16 cellular contexts compared by ENCODE assay signal in genomic region chr15:79644091-79644490, GRCh38.
DNase-seq lines count a peak whose midpoint lies in the region; ATAC-seq and TF ChIP-seq lines count a peak whose summit lies in the region.
"Had no signal": no experiment of that assay in that cellular context is flagged by ENCODE, and none has a peak within 500 bp of the region (broad histone marks: within the 10 kb centered on the region; RNA-seq: fewer than 3 reads in every experiment).

No MANE protein-coding gene starts in this region.

- ATAC-seq in GM21447 (IDR thresholded peaks at IDR 0.05; ENCODE audit: unreplicated experiment): no peak
- no peak for ATAC-seq in natural killer cell treated with Interleukin-12 subunit alpha and Interleukin-12 subunit beta and Interleukin-15 and Interleukin-18, amount 100 ng/mL, for 72 hours
- ATAC-seq: gastroesophageal sphincter, GM12878 had no signal

- H3K27ac ChIP-seq in RWPE1 (no peak overlapping the region), sigmoid colon (no peak overlapping the region), thyroid gland (no peak overlapping the region)
- H3K27ac ChIP-seq: gastroesophageal sphincter had no signal

- TF ChIP-seq POLR2A in sigmoid colon (IDR thresholded peaks at IDR 0.05): no peak
- no peak for TF ChIP-seq POLR2A in thyroid gland (IDR thresholded peaks at IDR 0.05)

- H3K27me3 ChIP-seq in sigmoid colon (no peaks in the 10 kb centered on the region), thyroid gland (no peaks in the 10 kb centered on the region)

- peak; percentile 34 for DNase-seq in stimulated activated CD4-positive, alpha-beta T cell treated with anti-CD3 and anti-CD28 coated beads, Interleukin-1b, Interleukin-23, amount 100 ng/mL, for 48 hours
- no peak for DNase-seq in stimulated activated CD4-positive, alpha-beta T cell treated with anti-CD3 and anti-CD28 coated beads, Interleukin-12 subunit alpha, Interleukin-12 subunit beta, amount 100 ng/mL, for 4 hours
- DNase-seq in RWPE1 (ENCODE audit: low spot score) (peak; percentile 42), epithelial cell of esophagus (ENCODE audit: low read depth) (peak; percentile 52), sigmoid colon (no peak), thyroid gland (no peak)
- no peak for DNase-seq in natural killer cell treated with Interleukin-12 subunit alpha and Interleukin-12 subunit beta and Interleukin-15 and Interleukin-18, amount 100 ng/mL, for 72 hours (ENCODE audit: low spot score)
- DNase-seq: activated CD4-positive, alpha-beta T cell treated with anti-CD3 and anti-CD28 coated beads for 4 hours; caudate nucleus; CD8-positive, alpha-beta memory T cell; midbrain; small intestine had no signal

- H3K4me1 ChIP-seq in sigmoid colon (no peaks in the 10 kb centered on the region), thyroid gland (no peaks in the 10 kb centered on the region)
- H3K4me1 ChIP-seq: gastroesophageal sphincter had no signal

- H3K4me3 ChIP-seq in epithelial cell of esophagus (ENCODE audit: low read length): no peak overlapping the region
- no peak overlapping the region for H3K4me3 ChIP-seq in sigmoid colon
- H3K4me3 ChIP-seq in thyroid gland (replicated peaks in 1 of 3): no peak overlapping the region
- H3K4me3 ChIP-seq: gastroesophageal sphincter, GM12878 had no signal

- H3K4me1 Mint-ChIP-seq in natural killer cell treated with Interleukin-12 subunit alpha and Interleukin-12 subunit beta and Interleukin-15 and Interleukin-18, amount 100 ng/mL, for 72 hours (ENCODE audit: low read depth in 2 of 2): no peaks in the 10 kb centered on the region
- H3K4me1 Mint-ChIP-seq: CD8-positive, alpha-beta memory T cell had no signal

- intact Hi-C loops in sigmoid colon (cut with DNase I): no loop called here
- intact Hi-C loops in thyroid gland (cut with DNase I): no loop called here

- no peak overlapping the region for H3K27ac Mint-ChIP-seq in natural killer cell treated with Interleukin-12 subunit alpha and Interleukin-12 subunit beta and Interleukin-15 and Interleukin-18, amount 100 ng/mL, for 72 hours
- H3K27ac Mint-ChIP-seq: CD8-positive, alpha-beta memory T cell; stimulated activated naive CD8-positive, alpha-beta T cell treated with anti-CD3 and anti-CD28 coated beads, Interleukin-15, Interleukin-2, amounts not matched to agents 100 ng/mL and 50 ng/mL, for 24 hours had no signal

- TF ChIP-seq CTCF in RWPE1 (conservative IDR thresholded peaks at IDR 0.05; ENCODE audit: low read depth): no peak
- no peak for TF ChIP-seq CTCF in epithelial cell of esophagus (IDR thresholded peaks at IDR 0.05; ENCODE audit: insufficient read depth, low read depth, low read length, missing control alignments)
- no peak for TF ChIP-seq CTCF in sigmoid colon (IDR thresholded peaks at IDR 0.05)
- TF ChIP-seq CTCF in thyroid gland (IDR thresholded peaks at IDR 0.05): no peak

- H3K4me3 Mint-ChIP-seq in natural killer cell treated with Interleukin-12 subunit alpha and Interleukin-12 subunit beta and Interleukin-15 and Interleukin-18, amount 100 ng/mL, for 72 hours: no peak overlapping the region
- H3K4me3 Mint-ChIP-seq: CD8-positive, alpha-beta memory T cell; stimulated activated naive CD8-positive, alpha-beta T cell treated with anti-CD3 and anti-CD28 coated beads, Interleukin-15, Interleukin-2, amounts not matched to agents 100 ng/mL and 50 ng/mL, for 24 hours had no signal

- POLR2A ChIA-PET in RWPE1 (lab: Yijun Ruan, JAX; ENCODE audit: low non-redundant PET): no interaction called here

- TF ChIP-seq EP300 in sigmoid colon (IDR thresholded peaks at IDR 0.05): no peak

- H3K9me3 Mint-ChIP-seq in natural killer cell treated with Interleukin-12 subunit alpha and Interleukin-12 subunit beta and Interleukin-15 and Interleukin-18, amount 100 ng/mL, for 72 hours: peaks cover 3% of the 10 kb centered on the region

- WGBS in sigmoid colon, 2 donors: 54 to 70% methylated on average over 2 of the region's 2 CpGs
- WGBS in thyroid gland, 2 donors: 49 to 61% methylated on average over 2 of the region's 2 CpGs

- peaks cover 12 to 52% of the 10 kb centered on the region in 2 donors for H3K27me3 Mint-ChIP-seq in natural killer cell treated with Interleukin-12 subunit alpha and Interleukin-12 subunit beta and Interleukin-15 and Interleukin-18, amount 100 ng/mL, for 72 hours

- peaks cover 0 to 3% (median 0%) of the 10 kb centered on the region in 4 donors for H3K9me3 ChIP-seq in sigmoid colon
- no peaks in the 10 kb centered on the region for H3K9me3 ChIP-seq in thyroid gland

- CTCF ChIA-PET in RWPE1 (lab: Yijun Ruan, JAX): no interaction called here

- no peaks in the 10 kb centered on the region for H3K36me3 Mint-ChIP-seq in natural killer cell treated with Interleukin-12 subunit alpha and Interleukin-12 subunit beta and Interleukin-15 and Interleukin-18, amount 100 ng/mL, for 72 hours
- H3K36me3 Mint-ChIP-seq: CD8-positive, alpha-beta memory T cell had no signal

- no peaks in the 10 kb centered on the region for H3K36me3 ChIP-seq in sigmoid colon
- no peaks in the 10 kb centered on the region for H3K36me3 ChIP-seq in thyroid gland
- H3K36me3 ChIP-seq: gastroesophageal sphincter had no signal

Comparison
In these comparisons a context has a peak if more than half of its experiments do, and no peak if none do; other contexts are left out.
1. DNase-seq: peak in stimulated activated CD4-positive, alpha-beta T cell treated with anti-CD3 and anti-CD28 coated beads, Interleukin-1b, Interleukin-23, amount 100 ng/mL, for 48 hours (single experiment), RWPE1 (single experiment) and epithelial cell of esophagus (single experiment); none in stimulated activated CD4-positive, alpha-beta T cell treated with anti-CD3 and anti-CD28 coated beads, Interleukin-12 subunit alpha, Interleukin-12 subunit beta, amount 100 ng/mL, for 4 hours (single experiment), sigmoid colon (single experiment), natural killer cell treated with Interleukin-12 subunit alpha and Interleukin-12 subunit beta and Interleukin-15 and Interleukin-18, amount 100 ng/mL, for 72 hours (single experiment) and thyroid gland (0 of 2).